In the genomic region with DNA sequence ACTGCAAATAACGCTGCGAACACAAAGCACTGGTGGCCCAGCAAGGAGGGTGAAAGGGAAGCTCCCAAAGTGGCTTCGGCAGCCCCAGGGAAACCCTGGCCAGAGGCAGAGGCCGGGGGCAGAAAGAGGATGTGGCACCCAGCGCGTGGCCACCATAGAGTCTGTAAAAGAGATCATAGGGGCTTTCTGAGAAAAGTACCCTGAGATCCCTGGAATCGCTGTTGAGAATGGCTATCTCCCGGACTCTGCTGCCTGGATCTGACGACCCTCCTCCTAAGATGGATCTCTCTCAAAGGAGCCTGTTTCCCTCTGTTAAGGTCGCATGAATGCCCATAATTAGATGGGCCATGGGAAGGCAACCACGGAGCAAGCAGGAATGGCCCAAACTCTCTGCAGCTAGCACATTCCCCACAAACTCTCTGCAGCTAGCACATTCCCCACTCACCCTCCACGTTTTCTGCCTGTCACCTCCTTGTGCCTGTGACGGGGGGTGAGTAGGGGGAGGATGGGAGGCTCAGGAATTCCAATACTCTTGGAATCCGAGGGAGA, we compare ENCODE assay signal across 1 cellular context.
TF ChIP-seq lines count a peak whose summit lies in the region.

No MANE protein-coding gene starts in this region.

TF ChIP-seq in H1, 55 proteins besides CTCF, POLR2A, EP300 and RAD21:
- TF ChIP-seq TEAD4 (IDR thresholded peaks at IDR 0.05; ENCODE audit: low read depth, low read length) (peak; percentile 62; the same call in 1 of the 2 replicates), CREB1 (IDR thresholded peaks at IDR 0.05) (no peak)
